8 cellular contexts compared by ENCODE assay signal in the genomic region with DNA sequence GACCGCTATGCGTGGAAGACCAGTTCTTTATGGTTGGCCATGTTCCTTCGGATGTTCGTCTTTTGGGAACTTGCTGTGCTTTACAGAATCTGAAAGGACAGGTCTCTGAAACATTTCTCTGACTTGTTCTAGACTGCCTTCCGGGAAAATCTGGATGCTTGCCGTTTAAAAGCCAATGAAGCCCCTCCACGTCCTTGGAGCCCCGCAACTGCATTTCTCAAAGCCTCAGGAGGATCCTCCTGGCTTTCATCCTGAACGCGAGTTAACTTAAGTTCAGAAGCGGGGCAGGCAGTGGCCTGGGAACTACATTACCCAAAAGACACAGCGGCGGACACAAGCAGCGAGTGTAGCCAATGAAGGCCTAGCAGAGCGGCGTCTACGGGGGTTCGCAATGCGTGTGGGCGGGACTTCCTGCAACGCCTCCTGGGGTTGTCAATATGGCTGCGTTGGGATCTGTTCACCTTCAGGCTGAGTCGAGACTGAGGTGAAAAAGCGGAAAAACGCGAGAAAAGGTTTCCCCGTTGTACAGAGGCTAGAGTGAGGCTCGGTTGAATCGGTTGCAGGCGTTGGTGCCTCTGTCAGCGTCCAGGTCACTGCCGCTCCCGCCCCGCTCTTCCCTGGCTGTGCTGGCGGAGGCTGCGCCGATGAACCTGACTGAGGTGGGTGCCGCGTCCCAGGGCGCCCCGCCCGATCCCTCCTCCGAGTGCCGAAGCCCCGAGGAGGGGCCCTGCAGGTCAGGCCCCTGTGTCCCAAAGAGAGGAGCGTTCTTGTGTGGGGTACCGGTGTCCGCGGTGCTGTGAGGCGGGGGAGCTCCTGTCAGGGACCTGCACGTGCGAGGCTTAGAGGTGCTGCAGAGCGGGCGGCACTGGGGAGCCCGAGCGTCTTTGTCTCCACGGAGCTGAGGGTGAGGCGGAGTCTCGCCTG. TPM values are rescaled to one million over a fixed set of nuclear protein-coding genes. Genes with fewer than 3 reads are reported as not detected.
DNase-seq lines count a peak whose midpoint lies in the region; ATAC-seq and TF ChIP-seq lines count a peak whose summit lies in the region.

Gene ZNF17, plus strand, starts transcription at position 414 of the 924 bp plus-strand sequence. CDS start 2,455 bp downstream, outside the sequence.

- peak; percentile 75 for DNase-seq in BJ (ENCODE audit: low read depth)
- peak; percentile 92 for DNase-seq in GM19240 (ENCODE audit: insufficient read length, low spot score)
- DNase-seq in NCI-H524 treated with DMSO at 0.1 percent for 48 hours (lab: John Stamatoyannopoulos, UW) = peak; percentile 74
- peak; percentile 96 for DNase-seq in activated CD4-positive, alpha-beta T cell treated with anti-CD3 and anti-CD28 coated beads for 36 hours
- peak; percentile 76 to 90 (median 88) for DNase-seq in stimulated activated CD4-positive, alpha-beta T cell treated with anti-CD3 and anti-CD28 coated beads, Interleukin-1b, Interleukin-23, amount 100 ng/mL, for 24 hours (ENCODE audit: low read depth in 4 of 4, low spot score in 1 of 4)

- peaks cover 33% of the 10 kb centered on the region for H3K36me3 Mint-ChIP-seq in activated CD4-positive, alpha-beta T cell treated with anti-CD3 and anti-CD28 coated beads for 36 hours (ENCODE audit: low read depth)

- peaks cover 14% of the 10 kb centered on the region for H3K4me1 Mint-ChIP-seq in activated CD4-positive, alpha-beta T cell treated with anti-CD3 and anti-CD28 coated beads for 36 hours

- peak within 1 kb of the TSS; percentile 84 for H3K27ac Mint-ChIP-seq in activated CD4-positive, alpha-beta T cell treated with anti-CD3 and anti-CD28 coated beads for 36 hours

- H3K27me3 ChIP-seq in BJ (ENCODE audit: control insufficient read depth, insufficient read depth, low read length) (no peaks in the 10 kb centered on the region), layer of hippocampus (ENCODE audit: control insufficient read depth, insufficient read depth, low read length) (no peaks in the 10 kb centered on the region)

- H3K27me3 Mint-ChIP-seq in activated CD4-positive, alpha-beta T cell treated with anti-CD3 and anti-CD28 coated beads for 36 hours = no peaks in the 10 kb centered on the region

- no peak for TF ChIP-seq CTCF in BJ (IDR thresholded peaks at IDR 0.05; ENCODE audit: insufficient read depth, low read depth, low read length)

- peaks cover 2% of the 10 kb centered on the region; the same call in 1 of the 2 replicates for H3K36me3 ChIP-seq in BJ (ENCODE audit: control insufficient read depth, insufficient read depth, low read length)

- intact Hi-C loops in activated CD4-positive, alpha-beta T cell treated with anti-CD3 and anti-CD28 coated beads for 36 hours (cut with DNase I, micrococcal nuclease) = loop anchor here (1.0 to 5.0 kb wide), 19 partner anchors 22 to 873 kb away; partner anchors contain the start of genes ZNF211 (in 2 of the 2), ZNF417 (in 2 of the 2), ZNF419 (in 2 of the 2) and ZNF749 (in 2 of the 2)

- peak within 1 kb of the TSS; percentile 93 for H3K4me3 Mint-ChIP-seq in activated CD4-positive, alpha-beta T cell treated with anti-CD3 and anti-CD28 coated beads for 36 hours

- CTCF ChIA-PET in BJ (lab: Yijun Ruan, JAX) = interaction anchor here (0.6 kb wide), 1 partner anchor 14 kb away, joined by 3 read pairs; no protein-coding TSS in a partner anchor
- CTCF ChIA-PET in activated CD4-positive, alpha-beta T cell treated with anti-CD3 and anti-CD28 coated beads for 36 hours (lab: Charles Lee) = interaction anchor here (0.6 to 1.5 kb wide), 2 partner anchors 12 to 16 kb away, joined by 3 to 5 read pairs; no protein-coding TSS in a partner anchor

- peak; percentile 94 for ATAC-seq in HG03457 (IDR thresholded peaks at IDR 0.05; ENCODE audit: unreplicated experiment)
- ATAC-seq in activated CD4-positive, alpha-beta T cell treated with anti-CD3 and anti-CD28 coated beads for 36 hours = peak; percentile 100

- peak within 1 kb of the TSS; percentile 77 for H3K4me3 ChIP-seq in BJ (ENCODE audit: low read depth, low read length)

- peaks cover 10% of the 10 kb centered on the region for H3K9me3 Mint-ChIP-seq in activated CD4-positive, alpha-beta T cell treated with anti-CD3 and anti-CD28 coated beads for 36 hours (ENCODE audit: low read depth)

- POLR2A ChIA-PET in BJ (lab: Charles Lee) = no interaction called here
- POLR2A ChIA-PET in activated CD4-positive, alpha-beta T cell treated with anti-CD3 and anti-CD28 coated beads for 36 hours (lab: Charles Lee) = no interaction called here

- peak within 1 kb of the TSS; percentile 51 for H3K27ac ChIP-seq in cingulate gyrus (ENCODE audit: low read depth, low read length)
- H3K27ac ChIP-seq in layer of hippocampus (ENCODE audit: low read depth, low read length) = peak within 1 kb of the TSS; percentile 30

RNA-seq across cellular contexts. Expression of gene ZNF17, which starts in this region (rescaled TPM):
- 4.2 and 6.0 TPM in 2 replicates for polyA plus RNA-seq in BJ (2011; rRNA removed)
- 20.3 and 33.9 TPM in 2 replicates for polyA minus RNA-seq in BJ (2011; rRNA and poly(A)+ RNA removed)
- 1 to 10 TPM; 6.4 to 8.3 TPM for total RNA-seq in activated CD4-positive, alpha-beta T cell treated with anti-CD3 and anti-CD28 coated beads for 36 hours

Comparison
In these comparisons a context has a peak if more than half of its experiments do, and no peak if none do; other contexts are left out.
1. Peak in every context shown above with its lines: DNase-seq, ATAC-seq, H3K4me3 ChIP-seq and H3K27ac ChIP-seq.